ENCODE assay signal across 1 cellular context in genomic region chr3:99843590-99844260, GRCh38.
TF ChIP-seq lines count a peak whose summit lies in the region.

No MANE protein-coding gene starts in this region.

TF ChIP-seq in GM12878, 131 proteins besides CTCF, POLR2A, EP300 and RAD21:
- TF ChIP-seq ZZZ3 (IDR thresholded peaks at IDR 0.05; ENCODE audit: control insufficient read depth, insufficient read length, low read depth) (no peak), CBX5 (IDR thresholded peaks at IDR 0.05; ENCODE audit: low read depth) (no peak), RB1 (IDR thresholded peaks at IDR 0.05; ENCODE audit: borderline replicate concordance) (no peak), WRNIP1 (IDR thresholded peaks at IDR 0.05; ENCODE audit: borderline replicate concordance, low read depth, low read length) (no peak), KAT2A (conservative IDR thresholded peaks at IDR 0.05; ENCODE audit: control insufficient read depth, low read depth, low read length) (no peak), RCOR1 (conservative IDR thresholded peaks at IDR 0.05; ENCODE audit: low read depth, low read length) (no peak), SP1 (IDR thresholded peaks at IDR 0.05; ENCODE audit: low read depth, low read length) (no peak), BCL3 (IDR thresholded peaks at IDR 0.05; ENCODE audit: borderline replicate concordance, insufficient read depth, low read depth, low read length, poor library complexity, severe bottlenecking) (no peak), E4F1 (IDR thresholded peaks at IDR 0.05; ENCODE audit: borderline replicate concordance, partially characterized antibody) (no peak)
- TF ChIP-seq, protein P1, sequence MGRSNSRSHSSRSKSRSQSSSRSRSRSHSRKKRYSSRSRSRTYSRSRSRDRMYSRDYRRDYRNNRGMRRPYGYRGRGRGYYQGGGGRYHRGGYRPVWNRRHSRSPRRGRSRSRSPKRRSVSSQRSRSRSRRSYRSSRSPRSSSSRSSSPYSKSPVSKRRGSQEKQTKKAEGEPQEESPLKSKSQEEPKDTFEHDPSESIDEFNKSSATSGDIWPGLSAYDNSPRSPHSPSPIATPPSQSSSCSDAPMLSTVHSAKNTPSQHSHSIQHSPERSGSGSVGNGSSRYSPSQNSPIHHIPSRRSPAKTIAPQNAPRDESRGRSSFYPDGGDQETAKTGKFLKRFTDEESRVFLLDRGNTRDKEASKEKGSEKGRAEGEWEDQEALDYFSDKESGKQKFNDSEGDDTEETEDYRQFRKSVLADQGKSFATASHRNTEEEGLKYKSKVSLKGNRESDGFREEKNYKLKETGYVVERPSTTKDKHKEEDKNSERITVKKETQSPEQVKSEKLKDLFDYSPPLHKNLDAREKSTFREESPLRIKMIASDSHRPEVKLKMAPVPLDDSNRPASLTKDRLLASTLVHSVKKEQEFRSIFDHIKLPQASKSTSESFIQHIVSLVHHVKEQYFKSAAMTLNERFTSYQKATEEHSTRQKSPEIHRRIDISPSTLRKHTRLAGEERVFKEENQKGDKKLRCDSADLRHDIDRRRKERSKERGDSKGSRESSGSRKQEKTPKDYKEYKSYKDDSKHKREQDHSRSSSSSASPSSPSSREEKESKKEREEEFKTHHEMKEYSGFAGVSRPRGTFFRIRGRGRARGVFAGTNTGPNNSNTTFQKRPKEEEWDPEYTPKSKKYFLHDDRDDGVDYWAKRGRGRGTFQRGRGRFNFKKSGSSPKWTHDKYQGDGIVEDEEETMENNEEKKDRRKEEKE (IDR thresholded peaks at IDR 0.05) = no peak
- TF ChIP-seq, protein P2, sequence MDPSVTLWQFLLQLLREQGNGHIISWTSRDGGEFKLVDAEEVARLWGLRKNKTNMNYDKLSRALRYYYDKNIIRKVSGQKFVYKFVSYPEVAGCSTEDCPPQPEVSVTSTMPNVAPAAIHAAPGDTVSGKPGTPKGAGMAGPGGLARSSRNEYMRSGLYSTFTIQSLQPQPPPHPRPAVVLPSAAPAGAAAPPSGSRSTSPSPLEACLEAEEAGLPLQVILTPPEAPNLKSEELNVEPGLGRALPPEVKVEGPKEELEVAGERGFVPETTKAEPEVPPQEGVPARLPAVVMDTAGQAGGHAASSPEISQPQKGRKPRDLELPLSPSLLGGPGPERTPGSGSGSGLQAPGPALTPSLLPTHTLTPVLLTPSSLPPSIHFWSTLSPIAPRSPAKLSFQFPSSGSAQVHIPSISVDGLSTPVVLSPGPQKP (IDR thresholded peaks at IDR 0.05; ENCODE audit: low read depth, low read length) = no peak
